9 cellular contexts compared by ENCODE assay signal in genomic region chr7:130940326-130940725, GRCh38.
DNase-seq lines count a peak whose midpoint lies in the region; ATAC-seq and TF ChIP-seq lines count a peak whose summit lies in the region.
"Had no signal": no experiment of that assay in that cellular context is flagged by ENCODE, and none has a peak within 500 bp of the region (broad histone marks: within the 10 kb centered on the region; RNA-seq: fewer than 3 reads in every experiment).

No MANE protein-coding gene starts in this region.

- peaks cover 45% of the 10 kb centered on the region for H3K36me3 Mint-ChIP-seq in CD4-positive, CD25-positive, alpha-beta regulatory T cell
- no peaks in the 10 kb centered on the region for H3K36me3 Mint-ChIP-seq in natural killer cell
- no peaks in the 10 kb centered on the region for H3K36me3 Mint-ChIP-seq in stimulated activated effector memory CD8-positive, alpha-beta T cell treated with anti-CD3 and anti-CD28 coated beads, Interleukin-12 subunit alpha, Interleukin-12 subunit beta, amount 100 ng/mL, for 72 hours

- H3K4me1 ChIP-seq in CD4-positive, CD25-positive, alpha-beta regulatory T cell (ENCODE audit: control insufficient read depth, insufficient read depth, low read length, poor library complexity, severe bottlenecking), result peaks cover 88% of the 10 kb centered on the region
- H3K4me1 ChIP-seq in OCI-LY3 (ENCODE audit: low read length) (peaks cover 88% of the 10 kb centered on the region), colonic mucosa (peaks cover 5% of the 10 kb centered on the region)

- intact Hi-C loops in colonic mucosa (cut with DNase I) (loop anchor here (5.0 kb wide), 1 partner anchor 38 kb away; no protein-coding TSS in a partner anchor), natural killer cell (cut with micrococcal nuclease) (loop anchor here (10.0 kb wide), 1 partner anchor 46 kb away; no protein-coding TSS in a partner anchor)

- H3K27me3 Mint-ChIP-seq in CD4-positive, CD25-positive, alpha-beta regulatory T cell, result peaks cover 12% of the 10 kb centered on the region
- no peaks in the 10 kb centered on the region for H3K27me3 Mint-ChIP-seq in natural killer cell (ENCODE audit: low read depth in 2 of 2)

- H3K27ac Mint-ChIP-seq in CD4-positive, CD25-positive, alpha-beta regulatory T cell, result peak overlapping the region in 2 of 3 donors; percentile 89 to 96
- H3K27ac Mint-ChIP-seq in natural killer cell, result peak overlapping the region; percentile 89 to 97
- no peak overlapping the region for H3K27ac Mint-ChIP-seq in stimulated activated effector memory CD8-positive, alpha-beta T cell treated with anti-CD3 and anti-CD28 coated beads, Interleukin-12 subunit alpha, Interleukin-12 subunit beta, amount 100 ng/mL, for 72 hours

- H3K9ac ChIP-seq in OCI-LY3 (ENCODE audit: low read length) (peak overlapping the region; percentile 76), colonic mucosa (ENCODE audit: low read depth in 2 of 2, low read length in 2 of 2) (peak overlapping the region in 1 of 2 donors; percentile 95)

- H3K9me3 Mint-ChIP-seq in CD4-positive, CD25-positive, alpha-beta regulatory T cell, result peaks cover 0 to 3% (median 0%) of the 10 kb centered on the region in 7 donors
- H3K9me3 Mint-ChIP-seq in natural killer cell, result no peaks in the 10 kb centered on the region
- H3K9me3 Mint-ChIP-seq in stimulated activated effector memory CD8-positive, alpha-beta T cell treated with anti-CD3 and anti-CD28 coated beads, Interleukin-12 subunit alpha, Interleukin-12 subunit beta, amount 100 ng/mL, for 72 hours, result no peaks in the 10 kb centered on the region

- DNase-seq in CD4-positive, CD25-positive, alpha-beta regulatory T cell, result no peak
- DNase-seq in colonic mucosa (no peak), natural killer cell (no peak)
- no peak for DNase-seq in stimulated activated effector memory CD8-positive, alpha-beta T cell treated with anti-CD3 and anti-CD28 coated beads, Interleukin-12 subunit alpha, Interleukin-12 subunit beta, amount 100 ng/mL, for 72 hours (ENCODE audit: low spot score in 2 of 2)
- DNase-seq in stimulated activated CD4-positive, alpha-beta T cell treated with anti-CD3 and anti-CD28 coated beads, Interleukin-2, amount 100 ng/mL, for 24 hours, result no peak
- DNase-seq: NCI-H446 had no signal

- peak overlapping the region; percentile 85 to 99 (median 92) for H3K4me3 Mint-ChIP-seq in CD4-positive, CD25-positive, alpha-beta regulatory T cell
- peak overlapping the region; percentile 55 for H3K4me3 Mint-ChIP-seq in natural killer cell
- no peak overlapping the region for H3K4me3 Mint-ChIP-seq in stimulated activated effector memory CD8-positive, alpha-beta T cell treated with anti-CD3 and anti-CD28 coated beads, Interleukin-12 subunit alpha, Interleukin-12 subunit beta, amount 100 ng/mL, for 72 hours

- peaks cover 53 to 90% (median 75%) of the 10 kb centered on the region in 4 donors for H3K4me1 Mint-ChIP-seq in CD4-positive, CD25-positive, alpha-beta regulatory T cell
- peaks cover 82 to 85% of the 10 kb centered on the region in 2 donors for H3K4me1 Mint-ChIP-seq in natural killer cell
- H3K4me1 Mint-ChIP-seq in stimulated activated effector memory CD8-positive, alpha-beta T cell treated with anti-CD3 and anti-CD28 coated beads, Interleukin-12 subunit alpha, Interleukin-12 subunit beta, amount 100 ng/mL, for 72 hours, result peaks cover 98% of the 10 kb centered on the region

- H3K36me3 ChIP-seq in CD4-positive, CD25-positive, alpha-beta regulatory T cell (ENCODE audit: control insufficient read depth, insufficient read depth, low read length), result peaks cover 34% of the 10 kb centered on the region
- H3K36me3 ChIP-seq in OCI-LY3 (replicated peaks; ENCODE audit: low read depth, low read length) (peaks cover 77% of the 10 kb centered on the region), colonic mucosa (no peaks in the 10 kb centered on the region)

- H3K79me2 ChIP-seq in OCI-LY3 (ENCODE audit: low read length), result peaks cover 100% of the 10 kb centered on the region

- peaks cover 94% of the 10 kb centered on the region for H4K20me1 ChIP-seq in OCI-LY3 (ENCODE audit: insufficient read depth, low read length)

- peak overlapping the region; percentile 98 for H3K4me2 ChIP-seq in OCI-LY3 (ENCODE audit: low read length)

- H3K27me3 ChIP-seq in CD4-positive, CD25-positive, alpha-beta regulatory T cell (ENCODE audit: control insufficient read depth, insufficient read depth, low read length), result no peaks in the 10 kb centered on the region
- H3K27me3 ChIP-seq in OCI-LY3 (ENCODE audit: low read depth, low read length) (no peaks in the 10 kb centered on the region), colonic mucosa (no peaks in the 10 kb centered on the region)

- TF ChIP-seq CTCF in OCI-LY3 (IDR thresholded peaks at IDR 0.05; ENCODE audit: low read depth, low read length) (no peak), colonic mucosa (IDR thresholded peaks at IDR 0.05) (no peak), natural killer cell (IDR thresholded peaks at IDR 0.05) (no peak)

- no peak for ATAC-seq in CD4-positive, CD25-positive, alpha-beta regulatory T cell (ENCODE audit: low read depth in 2 of 2)
- ATAC-seq in natural killer cell (no peak), GM21423 (IDR thresholded peaks at IDR 0.05; ENCODE audit: unreplicated experiment) (no peak), GM19397 (IDR thresholded peaks at IDR 0.05; ENCODE audit: unreplicated experiment) (no peak)
- ATAC-seq in stimulated activated effector memory CD8-positive, alpha-beta T cell treated with anti-CD3 and anti-CD28 coated beads, Interleukin-12 subunit alpha, Interleukin-12 subunit beta, amount 100 ng/mL, for 72 hours, result no peak

- peak overlapping the region; percentile 95 for H3K4me3 ChIP-seq in CD4-positive, CD25-positive, alpha-beta regulatory T cell (ENCODE audit: low read depth, low read length)
- H3K4me3 ChIP-seq in OCI-LY3 (ENCODE audit: low read length) (peak overlapping the region; percentile 83), colonic mucosa (peak overlapping the region; percentile 35)

- H3K9me3 ChIP-seq in CD4-positive, CD25-positive, alpha-beta regulatory T cell (ENCODE audit: control insufficient read depth in 2 of 2, low read length in 2 of 2), result no peaks in the 10 kb centered on the region
- H3K9me3 ChIP-seq in OCI-LY3 (ENCODE audit: insufficient read depth, low read length) (no peaks in the 10 kb centered on the region), colonic mucosa (no peaks in the 10 kb centered on the region)

- H2AFZ ChIP-seq in OCI-LY3 (ENCODE audit: low read depth, low read length), result no peak overlapping the region

- peak overlapping the region; percentile 97 for H3K27ac ChIP-seq in CD4-positive, CD25-positive, alpha-beta regulatory T cell (ENCODE audit: insufficient read depth, low read length, poor library complexity, severe bottlenecking)
- H3K27ac ChIP-seq in OCI-LY3 (ENCODE audit: low read length), result peak overlapping the region; percentile 90
- H3K27ac ChIP-seq in colonic mucosa, result peak overlapping the region; percentile 85

Comparison
In these comparisons a context has a peak if more than half of its experiments do, and no peak if none do; other contexts are left out.
1. H3K4me3 ChIP-seq: peak in every context shown above with its lines; median percentile 95 in CD4-positive, CD25-positive, alpha-beta regulatory T cell; 83 in OCI-LY3; 35 in colonic mucosa.